ENCODE assay signal across 8 cellular contexts in the genomic region with DNA sequence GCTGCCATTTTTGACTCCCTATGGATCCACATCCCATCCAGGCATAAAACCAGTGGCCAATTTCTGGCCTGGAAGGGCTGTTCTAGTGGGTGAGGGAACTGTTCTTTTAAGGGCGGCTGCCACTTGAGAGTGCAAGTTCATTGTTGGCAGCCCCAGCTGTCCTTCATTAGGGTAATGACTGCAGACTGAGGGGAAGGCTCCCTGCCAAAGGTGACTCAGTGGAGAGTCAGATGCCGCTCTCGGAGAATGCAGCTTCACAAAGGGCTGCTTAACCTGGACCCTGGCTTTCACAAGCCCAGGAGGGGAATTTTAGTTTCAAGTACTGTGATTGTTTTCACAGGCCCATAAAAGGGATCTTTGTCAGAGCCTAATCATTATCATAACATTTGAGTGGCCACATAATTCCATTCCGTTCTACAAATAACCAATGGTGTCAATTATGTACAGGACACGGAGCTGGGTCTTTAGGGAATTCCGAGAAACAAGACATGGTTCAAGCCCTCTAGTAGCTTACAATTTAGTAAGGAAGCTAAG.
DNase-seq lines count a peak whose midpoint lies in the region; ATAC-seq and TF ChIP-seq lines count a peak whose summit lies in the region.
"Had no signal": no experiment of that assay in that cellular context is flagged by ENCODE, and none has a peak within 500 bp of the region (broad histone marks: within the 10 kb centered on the region; RNA-seq: fewer than 3 reads in every experiment).

No MANE protein-coding gene starts in this region.

- TF ChIP-seq CTCF in upper lobe of left lung (IDR thresholded peaks at IDR 0.05) (no peak), gastroesophageal sphincter (IDR thresholded peaks at IDR 0.05) (no peak)

- peak; percentile 67 to 78 for ATAC-seq in upper lobe of left lung (ENCODE audit: low FRiP score in 2 of 2)
- ATAC-seq in gastroesophageal sphincter: no peak

- H3K36me3 ChIP-seq in upper lobe of left lung (no peaks in the 10 kb centered on the region), gastroesophageal sphincter (no peaks in the 10 kb centered on the region), H7 (replicated peaks; ENCODE audit: control insufficient read depth, insufficient read depth, low read length) (no peaks in the 10 kb centered on the region)

- H3K4me3 ChIP-seq in upper lobe of left lung (no peak overlapping the region), gastroesophageal sphincter (no peak overlapping the region), H7 (ENCODE audit: insufficient read depth, low read depth, low read length) (no peak overlapping the region)

- WGBS in upper lobe of left lung, 2 donors: 50 to 57% methylated on average over 4 to 6 of the region's 6 CpGs
- 48 to 63% methylated on average over 3 to 5 of the region's 6 CpGs for WGBS in gastroesophageal sphincter (ENCODE audit: low coverage in 1 of 2), 2 donors

- H3K4me1 ChIP-seq in upper lobe of left lung (peaks cover 0 to 9% (median 6%) of the 10 kb centered on the region in 4 donors), gastroesophageal sphincter (no peaks in the 10 kb centered on the region)

- DNase-seq in HT-29 (ENCODE audit: low spot score) (peak; percentile 33), RPMI7951 (ENCODE audit: low read depth) (peak; percentile 99), glomerular visceral epithelial cell (ENCODE audit: extremely low spot score) (peak; percentile 93), upper lobe of left lung (peak in 1 of 2 donors; percentile 85), GOT3 (lab: John Stamatoyannopoulos, UW) (no peak), H7 (no peak)
- DNase-seq: naive B cell had no signal

- H3K27ac ChIP-seq in upper lobe of left lung (peak overlapping the region in 1 of 4 donors; percentile 0), gastroesophageal sphincter (no peak overlapping the region)

- H3K27me3 ChIP-seq in upper lobe of left lung: no peaks in the 10 kb centered on the region
- no peaks in the 10 kb centered on the region for H3K27me3 ChIP-seq in gastroesophageal sphincter
- H3K27me3 ChIP-seq in H7 (ENCODE audit: control insufficient read depth, insufficient read depth, low read length): no peaks in the 10 kb centered on the region

- TF ChIP-seq POLR2A in upper lobe of left lung (IDR thresholded peaks at IDR 0.05) (no peak), gastroesophageal sphincter (IDR thresholded peaks at IDR 0.05) (no peak)

- H3K9me3 ChIP-seq in upper lobe of left lung (peaks cover 0 to 11% (median 5%) of the 10 kb centered on the region in 4 donors), gastroesophageal sphincter (peaks cover 0 to 5% (median 0%) of the 10 kb centered on the region in 3 donors)

- peak in 1 of 4 donors; percentile 34 for TF ChIP-seq EP300 in upper lobe of left lung (IDR thresholded peaks at IDR 0.05)
- no peak for TF ChIP-seq EP300 in gastroesophageal sphincter (IDR thresholded peaks at IDR 0.05)

Comparison
In these comparisons a context has a peak if more than half of its experiments do, and no peak if none do; other contexts are left out.
1. DNase-seq: peak in HT-29 (single experiment), RPMI7951 (single experiment) and glomerular visceral epithelial cell (single experiment); none in GOT3 (single experiment) and H7 (single experiment).